In the genomic region with DNA sequence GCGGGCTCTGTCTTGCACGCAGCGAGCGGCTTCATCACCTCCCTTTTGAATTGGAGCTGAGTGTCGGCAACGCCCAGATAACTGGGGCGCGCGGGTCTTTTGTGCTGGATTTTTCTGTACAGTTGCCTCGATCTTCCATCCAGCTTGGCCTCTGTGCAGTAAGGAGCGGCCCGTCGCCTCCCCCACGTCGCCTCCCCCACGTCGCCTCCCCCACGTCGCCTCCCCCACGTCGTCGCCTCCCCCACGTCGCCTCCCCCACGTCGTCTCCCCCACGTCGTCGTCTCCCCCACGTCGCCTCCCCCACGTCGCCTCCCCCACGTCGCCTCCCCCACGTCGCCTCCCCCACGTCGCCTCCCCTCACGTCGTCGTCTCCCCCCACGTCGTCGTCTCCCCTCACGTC, we compare ENCODE assay signal across 32 cellular contexts. TPM values are rescaled to one million over a fixed set of nuclear protein-coding genes. Genes with fewer than 3 reads are reported as not detected.
"Had no signal": no experiment of that assay in that cellular context is flagged by ENCODE, and none has a peak within 500 bp of the region (broad histone marks: within the 10 kb centered on the region; RNA-seq: fewer than 3 reads in every experiment).

No MANE protein-coding gene starts in this region.

- ATAC-seq: natural killer cell; pancreas; right cardiac atrium; stimulated activated effector memory CD8-positive, alpha-beta T cell treated with anti-CD3 and anti-CD28 coated beads, Interleukin-12 subunit alpha, Interleukin-12 subunit beta, amount 100 ng/mL, for 72 hours; upper lobe of right lung had no signal

- H3K27ac ChIP-seq: left ventricle myocardium inferior, pancreas, prostate gland, sigmoid colon, spleen, suprapubic skin, thoracic aorta, tibial artery, upper lobe of right lung had no signal

- H3K27me3 Mint-ChIP-seq: naive B cell; stimulated activated naive CD8-positive, alpha-beta T cell treated with anti-CD3 and anti-CD28 coated beads, Interleukin-15, Interleukin-2, amounts not matched to agents 100 ng/mL and 50 ng/mL, for 24 hours had no signal

- DNase-seq: hypothalamus; immature natural killer cell; left ventricle myocardium inferior; mesendoderm; naive B cell; natural killer cell; nucleus accumbens; pancreas; posterior cingulate gyrus; retina; right cardiac atrium; sigmoid colon; small intestine; spleen; stimulated activated CD4-positive, alpha-beta T cell treated with anti-CD3 and anti-CD28 coated beads, Interleukin-4, amount 100 ng/mL, for 24 hours; stimulated activated naive CD4-positive, alpha-beta T cell; tibial artery; trophoblast cell; upper lobe of right lung had no signal

- H3K36me3 Mint-ChIP-seq: immature natural killer cell, mesothelial cell of epicardium, naive B cell, natural killer cell had no signal

- H3K4me1 ChIP-seq: left ventricle myocardium inferior, prostate gland, tibial artery, upper lobe of right lung had no signal

- H3K4me3 Mint-ChIP-seq: immature natural killer cell; mesothelial cell of epicardium; naive B cell; natural killer cell; stimulated activated effector memory CD8-positive, alpha-beta T cell treated with anti-CD3 and anti-CD28 coated beads, Interleukin-12 subunit alpha, Interleukin-12 subunit beta, amount 100 ng/mL, for 72 hours; stimulated activated naive CD8-positive, alpha-beta T cell treated with anti-CD3 and anti-CD28 coated beads, Interleukin-15, Interleukin-2, amounts not matched to agents 100 ng/mL and 50 ng/mL, for 24 hours had no signal

- H3K9me3 Mint-ChIP-seq: immature natural killer cell; mesothelial cell of epicardium; naive B cell; natural killer cell; stimulated activated effector memory CD8-positive, alpha-beta T cell treated with anti-CD3 and anti-CD28 coated beads, Interleukin-12 subunit alpha, Interleukin-12 subunit beta, amount 100 ng/mL, for 72 hours; stimulated activated naive CD8-positive, alpha-beta T cell treated with anti-CD3 and anti-CD28 coated beads, Interleukin-15, Interleukin-2, amounts not matched to agents 100 ng/mL and 50 ng/mL, for 24 hours had no signal

- H3K9me3 ChIP-seq: left ventricle myocardium inferior, pancreas, prostate gland, sigmoid colon, spleen, suprapubic skin, thoracic aorta, tibial artery, upper lobe of right lung had no signal

- H3K36me3 ChIP-seq: prostate gland had no signal

- H3K27ac Mint-ChIP-seq: immature natural killer cell; mesothelial cell of epicardium; naive B cell; stimulated activated effector memory CD8-positive, alpha-beta T cell treated with anti-CD3 and anti-CD28 coated beads, Interleukin-12 subunit alpha, Interleukin-12 subunit beta, amount 100 ng/mL, for 72 hours; stimulated activated naive CD8-positive, alpha-beta T cell treated with anti-CD3 and anti-CD28 coated beads, Interleukin-15, Interleukin-2, amounts not matched to agents 100 ng/mL and 50 ng/mL, for 24 hours had no signal

- H3K27me3 ChIP-seq: pancreas, sigmoid colon, spleen, suprapubic skin, tibial artery, upper lobe of right lung had no signal

- FAIRE-seq: islet of Langerhans, pancreas, small intestine, urothelium cell line had no signal

- H3K4me3 ChIP-seq: left ventricle myocardium inferior, lung, pancreas, prostate gland, sigmoid colon, spleen, suprapubic skin, thoracic aorta, tibial artery, upper lobe of right lung had no signal

- H3K4me1 Mint-ChIP-seq: mesothelial cell of epicardium had no signal

RNA-seq across cellular contexts. Expression of gene PRR35, which starts 15.7 kb away (rescaled TPM):
- total RNA-seq: kidney epithelial cell, left ventricle myocardium inferior, lower leg skin, lung, right cardiac atrium, sigmoid colon, spleen, subcutaneous adipose tissue, suprapubic skin, upper lobe of right lung had no signal
- polyA plus RNA-seq: immature natural killer cell, lung, neural cell, right cardiac atrium, sigmoid colon, small intestine, spleen had no signal

RNA-seq across cellular contexts. Expression of gene NHLRC4, which starts 22.3 kb away (rescaled TPM):
- polyA plus RNA-seq: neural cell had no signal
